In the genomic region with DNA sequence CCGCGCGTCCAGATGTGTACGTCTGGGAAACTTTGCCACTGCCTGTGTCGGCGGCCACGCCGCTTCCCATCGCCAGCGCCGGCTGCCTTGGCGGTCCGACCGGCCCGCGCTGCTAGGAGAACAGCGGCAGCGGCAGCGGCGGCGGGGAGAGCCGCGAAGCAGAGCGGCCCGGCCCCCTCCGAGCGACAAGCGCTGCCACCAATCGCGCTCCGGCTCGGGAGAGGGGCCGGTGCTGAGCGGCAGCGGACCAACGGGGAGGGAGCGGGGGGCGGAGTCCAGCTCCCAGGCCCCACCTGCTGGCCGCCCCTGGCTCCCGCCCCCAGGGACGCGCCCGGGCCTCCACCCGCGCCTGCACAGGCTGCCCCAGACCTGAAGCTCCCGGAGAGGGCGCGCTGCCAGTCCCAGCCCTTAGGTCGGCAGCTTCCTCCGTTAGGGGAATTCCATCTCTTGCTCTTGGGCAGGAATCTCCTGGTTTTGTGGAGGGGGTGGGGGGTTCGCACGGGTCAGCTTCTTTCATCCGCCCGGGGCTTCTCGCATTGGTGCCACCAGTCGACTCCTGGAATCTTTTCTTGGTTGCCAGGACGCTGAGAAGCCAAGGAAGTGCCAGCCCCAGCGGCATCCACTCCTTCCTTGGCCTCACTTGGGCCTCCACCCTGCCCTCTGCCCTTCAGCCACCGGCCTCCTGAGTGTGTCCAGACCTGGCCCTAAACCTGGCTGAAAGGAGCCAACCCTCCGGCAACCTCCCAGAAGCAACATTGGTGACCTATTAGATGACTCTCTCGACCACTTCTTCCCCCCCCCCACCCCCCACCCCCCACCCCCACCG, we compare ENCODE assay signal across 8 cellular contexts. TPM values are rescaled to one million over a fixed set of nuclear protein-coding genes. Genes with fewer than 3 reads are reported as not detected.
A peak's percentile ranks its signal among the peaks of the same experiment; 100 is the strongest.
DNase-seq lines count a peak whose midpoint lies in the region; ATAC-seq and TF ChIP-seq lines count a peak whose summit lies in the region.

A gene (minus strand): TSS at position 125 of the 826 bp plus-strand sequence.

- DNase-seq in COLO829 (ENCODE audit: low spot score) (peak; percentile 78), HL-60 (ENCODE audit: low read depth in 1 of 2, low spot score in 1 of 2) (peak; percentile 41 to 44), NCI-H82 treated with DMSO at 0.1 percent for 48 hours (lab: John Stamatoyannopoulos, UW; ENCODE audit: unreplicated experiment) (peak; percentile 66), endothelial cell (ENCODE audit: low spot score) (peak; percentile 96), mesothelial cell of epicardium (ENCODE audit: low spot score in 2 of 2, unreplicated experiment in 2 of 2) (peak; percentile 92 to 94)
- peak; percentile 89 for DNase-seq in activated CD8-positive, alpha-beta memory T cell treated with anti-CD3 and anti-CD28 coated beads, Interleukin-2, amount 50 U/mL, for 48 hours
- DNase-seq in stimulated activated CD8-positive, alpha-beta memory T cell treated with anti-CD3 and anti-CD28 coated beads, Interleukin-15, amount 100 ng/mL, for 4 hours (ENCODE audit: low read depth in 2 of 2): peak; percentile 15 to 23

- peak; percentile 99 for ATAC-seq in GM19467 (IDR thresholded peaks at IDR 0.05; ENCODE audit: unreplicated experiment)

- H3K27ac Mint-ChIP-seq in endothelial cell (ENCODE audit: unreplicated experiment) (no peak within 1 kb of the TSS), mesothelial cell of epicardium (no peak within 1 kb of the TSS)

- H3K9me3 Mint-ChIP-seq in endothelial cell (ENCODE audit: unreplicated experiment) (no peaks in the 10 kb centered on the region), mesothelial cell of epicardium (no peaks in the 10 kb centered on the region)

- H3K4me3 Mint-ChIP-seq in endothelial cell (ENCODE audit: unreplicated experiment) (peak within 1 kb of the TSS; percentile 98), mesothelial cell of epicardium (peak within 1 kb of the TSS; percentile 78)

- H3K4me3 ChIP-seq in HL-60 (replicated peaks; ENCODE audit: insufficient read depth, low read length): 0 out of 2 replicates have a peak within 1 kb of the TSS, but pooled peaks have one; percentile 4

- peaks cover 8% of the 10 kb centered on the region for H3K36me3 Mint-ChIP-seq in endothelial cell (ENCODE audit: low read depth, unreplicated experiment)
- no peaks in the 10 kb centered on the region for H3K36me3 Mint-ChIP-seq in mesothelial cell of epicardium

- TF ChIP-seq CTCF in HL-60 (IDR thresholded peaks at IDR 0.05; ENCODE audit: insufficient read depth, low read length) (no peak), endothelial cell (IDR thresholded peaks at IDR 0.05; ENCODE audit: unreplicated experiment) (peak; percentile 75), mesothelial cell of epicardium (IDR thresholded peaks at IDR 0.05; ENCODE audit: unreplicated experiment) (peak; percentile 37)

- H3K27me3 Mint-ChIP-seq in endothelial cell (ENCODE audit: unreplicated experiment): peaks cover 7% of the 10 kb centered on the region
- peaks cover 79% of the 10 kb centered on the region for H3K27me3 Mint-ChIP-seq in mesothelial cell of epicardium (ENCODE audit: low read depth)

- H3K4me1 Mint-ChIP-seq in endothelial cell (ENCODE audit: unreplicated experiment): peaks cover 33% of the 10 kb centered on the region
- H3K4me1 Mint-ChIP-seq in mesothelial cell of epicardium: peaks cover 17% of the 10 kb centered on the region

- H3K27me3 ChIP-seq in HL-60 (ENCODE audit: insufficient read depth, poor library complexity, severe bottlenecking): peaks cover 52% of the 10 kb centered on the region

- no peak within 1 kb of the TSS for H3K27ac ChIP-seq in HL-60 (replicated peaks)

RNA-seq across cellular contexts. Expression of the gene that starts here (rescaled TPM):
- total RNA-seq in endothelial cell (ENCODE audit: unreplicated experiment) (87.6 TPM), mesothelial cell of epicardium (3.8 to 4.2 TPM (median 3.9 TPM) in 3 replicates)

Comparison
In these comparisons a context has a peak if more than half of its experiments do, and no peak if none do; other contexts are left out.
1. RNA of the gene that starts here (total RNA-seq): 87.6 TPM in endothelial cell (single experiment); 3.8 to 4.2 TPM in mesothelial cell of epicardium; every median in the first group is over 10 times any median in the second.
2. DNase-seq: peak in every context shown above with its lines; median percentile 96 in endothelial cell; 93 in mesothelial cell of epicardium; 89 in activated CD8-positive, alpha-beta memory T cell treated with anti-CD3 and anti-CD28 coated beads, Interleukin-2, amount 50 U/mL, for 48 hours; 78 in COLO829; 66 in NCI-H82 treated with DMSO at 0.1 percent for 48 hours; 42 in HL-60; 19 in stimulated activated CD8-positive, alpha-beta memory T cell treated with anti-CD3 and anti-CD28 coated beads, Interleukin-15, amount 100 ng/mL, for 4 hours.